Comparison of ENCODE assay signal across 27 cellular contexts in genomic region chr12:67085699-67086098, GRCh38.
"Had no signal": no experiment of that assay in that cellular context is flagged by ENCODE, and none has a peak within 500 bp of the region (broad histone marks: within the 10 kb centered on the region; RNA-seq: fewer than 3 reads in every experiment).

No MANE protein-coding gene starts in this region.

- H3K4me1 Mint-ChIP-seq: memory B cell; naive thymus-derived CD4-positive, alpha-beta T cell had no signal

- H3K36me3 ChIP-seq: adrenal gland, colonic mucosa, gastrocnemius medialis, pancreas had no signal

- H3K4me2 ChIP-seq: hepatocyte had no signal

- H3K4me1 ChIP-seq: adrenal gland, body of pancreas, colonic mucosa, gastrocnemius medialis, pancreas, testis had no signal

- H3K36me3 Mint-ChIP-seq: activated naive CD8-positive, alpha-beta T cell treated with anti-CD3 and anti-CD28 coated beads for 36 hours; memory B cell; naive thymus-derived CD4-positive, alpha-beta T cell had no signal

- DNase-seq: activated CD4-positive, alpha-beta T cell treated with anti-CD3 and anti-CD28 coated beads for 36 hours; activated CD4-positive, CD25-positive, alpha-beta regulatory T cell; activated effector memory CD4-positive, alpha-beta T cell treated with Interleukin-2 at 50 U/mL for 16 hours; activated naive CD4-positive, alpha-beta T cell treated with Interleukin-2 at 50 U/mL for 16 hours; activated naive CD8-positive, alpha-beta T cell treated with anti-CD3 and anti-CD28 coated beads for 36 hours; adrenal gland; aorta; body of pancreas; cerebellar nuclear complex; colonic mucosa; effector CD8-positive, alpha-beta T cell; erythroblast; gastrocnemius medialis; glutamatergic neuron; islet precursor cell; left colon; midbrain; naive thymus-derived CD4-positive, alpha-beta T cell; nucleus accumbens; pancreas; right cardiac atrium; stimulated activated CD4-positive, alpha-beta T cell treated with anti-CD3 and anti-CD28 coated beads, Interleukin-15, amount 100 ng/mL, for 24 hours; stimulated activated CD4-positive, alpha-beta T cell treated with anti-CD3 and anti-CD28 coated beads, Interleukin-2, amount 100 ng/mL, for 24 hours; stimulated activated naive CD4-positive, alpha-beta T cell; testis had no signal

- H3K27me3 ChIP-seq: body of pancreas, colonic mucosa, pancreas, testis had no signal

- H3K79me2 ChIP-seq: hepatocyte had no signal

- H2AFZ ChIP-seq: hepatocyte had no signal

- H3K4me3 Mint-ChIP-seq: activated CD4-positive, alpha-beta T cell treated with anti-CD3 and anti-CD28 coated beads for 36 hours; activated naive CD8-positive, alpha-beta T cell treated with anti-CD3 and anti-CD28 coated beads for 36 hours; memory B cell; naive thymus-derived CD4-positive, alpha-beta T cell had no signal

- H3K27ac Mint-ChIP-seq: activated CD4-positive, alpha-beta T cell treated with anti-CD3 and anti-CD28 coated beads for 36 hours; activated naive CD8-positive, alpha-beta T cell treated with anti-CD3 and anti-CD28 coated beads for 36 hours; memory B cell; naive thymus-derived CD4-positive, alpha-beta T cell had no signal

- H3K27ac ChIP-seq: adrenal gland, body of pancreas, colonic mucosa, gastrocnemius medialis, hepatocyte, pancreas, testis had no signal

- H3K9me3 ChIP-seq: adrenal gland, body of pancreas, colonic mucosa, gastrocnemius medialis, pancreas, testis had no signal

- H3K9me3 Mint-ChIP-seq: activated naive CD8-positive, alpha-beta T cell treated with anti-CD3 and anti-CD28 coated beads for 36 hours; memory B cell; naive thymus-derived CD4-positive, alpha-beta T cell had no signal

- H3K4me3 ChIP-seq: adrenal gland, body of pancreas, colonic mucosa, gastrocnemius medialis, hepatocyte, pancreas, testis had no signal

- ATAC-seq: activated CD4-positive, alpha-beta T cell treated with anti-CD3 and anti-CD28 coated beads for 36 hours; body of pancreas; gastrocnemius medialis; left colon; naive thymus-derived CD4-positive, alpha-beta T cell; pancreas; right cardiac atrium had no signal
